In the genomic region with DNA sequence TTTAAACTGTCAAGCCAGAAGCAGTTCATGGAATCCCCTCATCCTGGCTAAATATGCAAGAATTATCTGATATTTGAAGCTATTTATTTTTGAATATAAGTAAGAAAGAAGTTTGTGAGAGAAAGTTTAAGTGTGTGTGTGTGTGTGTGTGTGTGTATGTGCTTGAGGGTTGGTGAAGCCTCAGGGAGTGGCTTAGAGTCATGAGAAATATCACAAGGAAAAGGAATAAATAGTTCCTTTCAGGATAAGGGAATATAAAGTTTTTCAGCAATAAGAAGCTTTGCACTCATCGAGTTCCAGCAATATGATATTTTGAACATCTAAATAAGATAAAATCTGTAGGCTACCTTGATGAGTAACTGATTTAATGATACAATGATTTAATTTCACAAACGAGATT, we compare ENCODE assay signal across 18 cellular contexts.
A peak's percentile ranks its signal among the peaks of the same experiment; 100 is the strongest.
DNase-seq lines count a peak whose midpoint lies in the region; ATAC-seq and TF ChIP-seq lines count a peak whose summit lies in the region.
"Had no signal": no experiment of that assay in that cellular context is flagged by ENCODE, and none has a peak within 500 bp of the region (broad histone marks: within the 10 kb centered on the region; RNA-seq: fewer than 3 reads in every experiment).

No MANE protein-coding gene starts in this region.

- H3K27ac ChIP-seq in transverse colon (peak overlapping the region in 3 of 4 donors; percentile 32 to 58 (median 54)), left lung (no peak overlapping the region)
- H3K27ac ChIP-seq: 22Rv1, A549, C4-2B, HL-60 had no signal

- H3K27ac Mint-ChIP-seq in nephron progenitor cell, result peak overlapping the region; percentile 41
- H3K27ac Mint-ChIP-seq: CD4-positive, alpha-beta T cell; GM23338 had no signal

- peaks cover 25% of the 10 kb centered on the region for H3K4me1 Mint-ChIP-seq in nephron progenitor cell
- H3K4me1 Mint-ChIP-seq: GM23338 had no signal

- H3K9me3 Mint-ChIP-seq in nephron progenitor cell, result peaks cover 22% of the 10 kb centered on the region

- H3K27me3 ChIP-seq in transverse colon (no peaks in the 10 kb centered on the region), left lung (no peaks in the 10 kb centered on the region)

- 48 to 61% methylated on average over 2 of the region's 2 CpGs for WGBS in transverse colon (ENCODE audit: low coverage in 1 of 2), 2 donors

- TF ChIP-seq CTCF in nephron progenitor cell (IDR thresholded peaks at IDR 0.05) (no peak), transverse colon (IDR thresholded peaks at IDR 0.05) (no peak), left lung (IDR thresholded peaks at IDR 0.05) (no peak)

- peak; percentile 51 for DNase-seq in COLO829 (ENCODE audit: low spot score)
- peak; percentile 66 for DNase-seq in foreskin melanocyte
- no peak for DNase-seq in nephron progenitor cell
- DNase-seq in transverse colon, result no peak
- DNase-seq in ureter (ENCODE audit: low spot score), result no peak
- no peak for DNase-seq in stimulated activated CD4-positive, alpha-beta T cell treated with anti-CD3 and anti-CD28 coated beads, Interleukin-1b, Interleukin-23, amount 100 ng/mL, for 48 hours
- DNase-seq in left lung, result no peak
- DNase-seq: AML-193; CD4-positive, alpha-beta T cell; DMS153; DMS79; GDM1; HCEC 1CT had no signal

- TF ChIP-seq EP300 in transverse colon (IDR thresholded peaks at IDR 0.05; ENCODE audit: low read depth), result no peak

- intact Hi-C loops in transverse colon (cut with DNase I; ENCODE audit: low total_unique reads) (loop anchor here (5.0 kb wide), 1 partner anchor 92 kb away; no protein-coding TSS in a partner anchor), left lung (cut with DNase I) (no loop called here)

- in situ Hi-C loops in transverse colon (cut with MboI; ENCODE audit: low pct_ligation_motif_present in 1 of 4, low pct_unique_long_range_greater_than_20kb in 1 of 4, low sequenced_read_pairs in 3 of 4), result no loop called here

- H3K27me3 Mint-ChIP-seq in nephron progenitor cell (ENCODE audit: low read depth, poor library complexity), result peaks cover 9% of the 10 kb centered on the region
- H3K27me3 Mint-ChIP-seq: CD4-positive, alpha-beta T cell had no signal

- H3K36me3 ChIP-seq in transverse colon, result no peaks in the 10 kb centered on the region
- no peaks in the 10 kb centered on the region for H3K36me3 ChIP-seq in left lung

- H3K4me3 ChIP-seq in transverse colon, result no peak overlapping the region
- no peak overlapping the region for H3K4me3 ChIP-seq in left lung
- H3K4me3 ChIP-seq: A549, GM23338 had no signal

- peaks cover 15% of the 10 kb centered on the region for H3K36me3 Mint-ChIP-seq in nephron progenitor cell (ENCODE audit: low read depth)

- no peak for ATAC-seq in left lung
- ATAC-seq: A549, GM23338 had no signal

- peaks cover 0 to 4% (median 0%) of the 10 kb centered on the region in 4 donors for H3K4me1 ChIP-seq in transverse colon
- no peaks in the 10 kb centered on the region for H3K4me1 ChIP-seq in left lung
- H3K4me1 ChIP-seq: A549 had no signal

- no peak for TF ChIP-seq POLR2A in transverse colon (IDR thresholded peaks at IDR 0.05)

- no peaks in the 10 kb centered on the region for H3K9me3 ChIP-seq in transverse colon
- no peaks in the 10 kb centered on the region for H3K9me3 ChIP-seq in left lung
- H3K9me3 ChIP-seq: A549 had no signal

- no peak overlapping the region for H3K4me3 Mint-ChIP-seq in nephron progenitor cell
- H3K4me3 Mint-ChIP-seq: CD4-positive, alpha-beta T cell; GM23338 had no signal

Comparison
In these comparisons a context has a peak if more than half of its experiments do, and no peak if none do; other contexts are left out.
1. DNase-seq: peak in COLO829 (single experiment) and foreskin melanocyte (single experiment); none in nephron progenitor cell (single experiment), transverse colon (single experiment), ureter (single experiment), stimulated activated CD4-positive, alpha-beta T cell treated with anti-CD3 and anti-CD28 coated beads, Interleukin-1b, Interleukin-23, amount 100 ng/mL, for 48 hours (single experiment) and left lung (0 of 2).
2. H3K27ac ChIP-seq: peak in transverse colon (3 of 4); none in left lung (0 of 2).